ENCODE assay signal across 2 cellular contexts in the genomic region with DNA sequence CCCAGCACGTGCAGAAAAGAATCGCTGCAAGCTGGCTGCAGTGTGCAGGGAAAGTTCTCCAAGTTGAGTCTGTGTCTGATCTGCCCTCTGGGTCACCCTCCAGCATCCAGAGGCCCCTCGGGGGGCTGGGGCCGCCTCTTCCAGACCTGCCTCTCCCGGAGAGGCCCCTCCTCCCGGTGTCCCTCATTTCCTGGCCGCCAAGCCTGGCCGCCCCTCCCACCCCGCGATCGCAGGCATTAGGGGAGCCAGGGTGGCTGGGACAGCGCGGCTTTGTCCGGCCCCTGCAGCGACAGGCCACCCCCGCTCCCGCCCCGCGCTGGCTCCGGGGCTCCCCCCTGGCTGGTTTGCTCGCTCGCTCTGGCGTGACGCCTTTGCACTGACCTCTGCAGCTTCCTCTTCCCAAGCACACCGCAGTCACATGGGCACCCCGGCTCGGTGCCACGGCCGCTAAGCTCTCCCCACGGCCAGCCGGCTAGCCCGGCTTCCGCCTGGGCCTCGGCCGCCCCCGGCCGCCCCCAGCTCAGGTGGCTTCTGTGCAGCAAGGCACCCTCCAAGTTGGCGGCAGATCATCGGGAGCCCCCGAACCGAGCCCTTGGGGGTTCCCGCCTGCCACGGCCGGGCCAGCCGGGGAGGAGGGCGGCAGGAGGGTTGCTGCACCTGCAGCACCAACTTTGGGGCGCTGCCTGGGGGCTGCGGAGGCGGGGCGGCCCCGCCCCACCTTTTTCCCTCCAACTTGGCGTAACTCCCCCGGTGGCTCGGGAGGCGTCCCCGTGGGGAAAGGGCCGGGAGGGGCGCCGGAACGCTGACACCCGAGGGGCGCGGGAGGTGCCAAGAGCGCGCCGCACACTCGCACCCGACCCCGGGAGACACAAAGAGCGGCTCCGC.
A peak's percentile ranks its signal among the peaks of the same experiment; 100 is the strongest.
TF ChIP-seq lines count a peak whose summit lies in the region.

No MANE protein-coding gene starts in this region.

TF ChIP-seq in WTC11, 78 proteins besides CTCF, POLR2A, EP300 and RAD21 (continued from another document and continues in another):
- no peak for TF ChIP-seq TCF7 (CRISPR knock-in tag; IDR thresholded peaks at IDR 0.05; ENCODE audit: low read depth)
- TF ChIP-seq, protein P1, sequence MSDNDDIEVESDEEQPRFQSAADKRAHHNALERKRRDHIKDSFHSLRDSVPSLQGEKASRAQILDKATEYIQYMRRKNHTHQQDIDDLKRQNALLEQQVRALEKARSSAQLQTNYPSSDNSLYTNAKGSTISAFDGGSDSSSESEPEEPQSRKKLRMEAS (CRISPR knock-in tag; IDR thresholded peaks at IDR 0.05) = peak; percentile 63; the same call in 1 of the 2 replicates
- TF ChIP-seq, protein P2, sequence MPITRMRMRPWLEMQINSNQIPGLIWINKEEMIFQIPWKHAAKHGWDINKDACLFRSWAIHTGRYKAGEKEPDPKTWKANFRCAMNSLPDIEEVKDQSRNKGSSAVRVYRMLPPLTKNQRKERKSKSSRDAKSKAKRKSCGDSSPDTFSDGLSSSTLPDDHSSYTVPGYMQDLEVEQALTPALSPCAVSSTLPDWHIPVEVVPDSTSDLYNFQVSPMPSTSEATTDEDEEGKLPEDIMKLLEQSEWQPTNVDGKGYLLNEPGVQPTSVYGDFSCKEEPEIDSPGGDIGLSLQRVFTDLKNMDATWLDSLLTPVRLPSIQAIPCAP (CRISPR knock-in tag; IDR thresholded peaks at IDR 0.05) = no peak
- TF ChIP-seq PRRX2 (CRISPR knock-in tag; IDR thresholded peaks at IDR 0.05) = no peak
- no peak for TF ChIP-seq ESRRA (CRISPR knock-in tag; IDR thresholded peaks at IDR 0.05; ENCODE audit: borderline replicate concordance)
- no peak for TF ChIP-seq ZNF671 (CRISPR knock-in tag; IDR thresholded peaks at IDR 0.05)
- TF ChIP-seq SP1 (CRISPR knock-in tag; conservative IDR thresholded peaks at IDR 0.05) = 0 out of 2 replicates have a peak, but pooled peaks have one; percentile 14
- TF ChIP-seq FOXJ3 (CRISPR knock-in tag; IDR thresholded peaks at IDR 0.05; ENCODE audit: borderline replicate concordance) = no peak
- no peak for TF ChIP-seq SMAD4 (CRISPR knock-in tag; IDR thresholded peaks at IDR 0.05)
- TF ChIP-seq, protein P3, sequence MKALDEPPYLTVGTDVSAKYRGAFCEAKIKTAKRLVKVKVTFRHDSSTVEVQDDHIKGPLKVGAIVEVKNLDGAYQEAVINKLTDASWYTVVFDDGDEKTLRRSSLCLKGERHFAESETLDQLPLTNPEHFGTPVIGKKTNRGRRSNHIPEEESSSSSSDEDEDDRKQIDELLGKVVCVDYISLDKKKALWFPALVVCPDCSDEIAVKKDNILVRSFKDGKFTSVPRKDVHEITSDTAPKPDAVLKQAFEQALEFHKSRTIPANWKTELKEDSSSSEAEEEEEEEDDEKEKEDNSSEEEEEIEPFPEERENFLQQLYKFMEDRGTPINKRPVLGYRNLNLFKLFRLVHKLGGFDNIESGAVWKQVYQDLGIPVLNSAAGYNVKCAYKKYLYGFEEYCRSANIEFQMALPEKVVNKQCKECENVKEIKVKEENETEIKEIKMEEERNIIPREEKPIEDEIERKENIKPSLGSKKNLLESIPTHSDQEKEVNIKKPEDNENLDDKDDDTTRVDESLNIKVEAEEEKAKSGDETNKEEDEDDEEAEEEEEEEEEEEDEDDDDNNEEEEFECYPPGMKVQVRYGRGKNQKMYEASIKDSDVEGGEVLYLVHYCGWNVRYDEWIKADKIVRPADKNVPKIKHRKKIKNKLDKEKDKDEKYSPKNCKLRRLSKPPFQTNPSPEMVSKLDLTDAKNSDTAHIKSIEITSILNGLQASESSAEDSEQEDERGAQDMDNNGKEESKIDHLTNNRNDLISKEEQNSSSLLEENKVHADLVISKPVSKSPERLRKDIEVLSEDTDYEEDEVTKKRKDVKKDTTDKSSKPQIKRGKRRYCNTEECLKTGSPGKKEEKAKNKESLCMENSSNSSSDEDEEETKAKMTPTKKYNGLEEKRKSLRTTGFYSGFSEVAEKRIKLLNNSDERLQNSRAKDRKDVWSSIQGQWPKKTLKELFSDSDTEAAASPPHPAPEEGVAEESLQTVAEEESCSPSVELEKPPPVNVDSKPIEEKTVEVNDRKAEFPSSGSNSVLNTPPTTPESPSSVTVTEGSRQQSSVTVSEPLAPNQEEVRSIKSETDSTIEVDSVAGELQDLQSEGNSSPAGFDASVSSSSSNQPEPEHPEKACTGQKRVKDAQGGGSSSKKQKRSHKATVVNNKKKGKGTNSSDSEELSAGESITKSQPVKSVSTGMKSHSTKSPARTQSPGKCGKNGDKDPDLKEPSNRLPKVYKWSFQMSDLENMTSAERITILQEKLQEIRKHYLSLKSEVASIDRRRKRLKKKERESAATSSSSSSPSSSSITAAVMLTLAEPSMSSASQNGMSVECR (CRISPR knock-in tag; IDR thresholded peaks at IDR 0.05; ENCODE audit: borderline replicate concordance) = no peak; the same call in 1 of the 2 replicates
- no peak for TF ChIP-seq GTF2I (CRISPR knock-in tag; conservative IDR thresholded peaks at IDR 0.05)
- peak; percentile 11; the same call in 1 of the 2 replicates for TF ChIP-seq GABPB1 (CRISPR knock-in tag; IDR thresholded peaks at IDR 0.05)
- TF ChIP-seq, protein P4, sequence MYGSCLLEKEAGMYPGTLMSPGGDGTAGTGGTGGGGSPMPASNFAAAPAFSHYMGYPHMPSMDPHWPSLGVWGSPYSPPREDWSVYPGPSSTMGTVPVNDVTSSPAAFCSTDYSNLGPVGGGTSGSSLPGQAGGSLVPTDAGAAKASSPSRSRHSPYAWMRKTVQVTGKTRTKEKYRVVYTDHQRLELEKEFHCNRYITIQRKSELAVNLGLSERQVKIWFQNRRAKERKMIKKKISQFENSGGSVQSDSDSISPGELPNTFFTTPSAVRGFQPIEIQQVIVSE (CRISPR knock-in tag; IDR thresholded peaks at IDR 0.05; ENCODE audit: borderline replicate concordance) = no peak
- no peak for TF ChIP-seq TEAD1 (CRISPR knock-in tag; IDR thresholded peaks at IDR 0.05)
- TF ChIP-seq, protein P5, sequence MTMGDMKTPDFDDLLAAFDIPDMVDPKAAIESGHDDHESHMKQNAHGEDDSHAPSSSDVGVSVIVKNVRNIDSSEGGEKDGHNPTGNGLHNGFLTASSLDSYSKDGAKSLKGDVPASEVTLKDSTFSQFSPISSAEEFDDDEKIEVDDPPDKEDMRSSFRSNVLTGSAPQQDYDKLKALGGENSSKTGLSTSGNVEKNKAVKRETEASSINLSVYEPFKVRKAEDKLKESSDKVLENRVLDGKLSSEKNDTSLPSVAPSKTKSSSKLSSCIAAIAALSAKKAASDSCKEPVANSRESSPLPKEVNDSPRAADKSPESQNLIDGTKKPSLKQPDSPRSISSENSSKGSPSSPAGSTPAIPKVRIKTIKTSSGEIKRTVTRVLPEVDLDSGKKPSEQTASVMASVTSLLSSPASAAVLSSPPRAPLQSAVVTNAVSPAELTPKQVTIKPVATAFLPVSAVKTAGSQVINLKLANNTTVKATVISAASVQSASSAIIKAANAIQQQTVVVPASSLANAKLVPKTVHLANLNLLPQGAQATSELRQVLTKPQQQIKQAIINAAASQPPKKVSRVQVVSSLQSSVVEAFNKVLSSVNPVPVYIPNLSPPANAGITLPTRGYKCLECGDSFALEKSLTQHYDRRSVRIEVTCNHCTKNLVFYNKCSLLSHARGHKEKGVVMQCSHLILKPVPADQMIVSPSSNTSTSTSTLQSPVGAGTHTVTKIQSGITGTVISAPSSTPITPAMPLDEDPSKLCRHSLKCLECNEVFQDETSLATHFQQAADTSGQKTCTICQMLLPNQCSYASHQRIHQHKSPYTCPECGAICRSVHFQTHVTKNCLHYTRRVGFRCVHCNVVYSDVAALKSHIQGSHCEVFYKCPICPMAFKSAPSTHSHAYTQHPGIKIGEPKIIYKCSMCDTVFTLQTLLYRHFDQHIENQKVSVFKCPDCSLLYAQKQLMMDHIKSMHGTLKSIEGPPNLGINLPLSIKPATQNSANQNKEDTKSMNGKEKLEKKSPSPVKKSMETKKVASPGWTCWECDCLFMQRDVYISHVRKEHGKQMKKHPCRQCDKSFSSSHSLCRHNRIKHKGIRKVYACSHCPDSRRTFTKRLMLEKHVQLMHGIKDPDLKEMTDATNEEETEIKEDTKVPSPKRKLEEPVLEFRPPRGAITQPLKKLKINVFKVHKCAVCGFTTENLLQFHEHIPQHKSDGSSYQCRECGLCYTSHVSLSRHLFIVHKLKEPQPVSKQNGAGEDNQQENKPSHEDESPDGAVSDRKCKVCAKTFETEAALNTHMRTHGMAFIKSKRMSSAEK (CRISPR knock-in tag; IDR thresholded peaks at IDR 0.05; ENCODE audit: borderline replicate concordance) = no peak

TF ChIP-seq in HepG2, 621 proteins besides CTCF, POLR2A, EP300 and RAD21 (continued from another document and continues in another):
- TF ChIP-seq, protein P6, sequence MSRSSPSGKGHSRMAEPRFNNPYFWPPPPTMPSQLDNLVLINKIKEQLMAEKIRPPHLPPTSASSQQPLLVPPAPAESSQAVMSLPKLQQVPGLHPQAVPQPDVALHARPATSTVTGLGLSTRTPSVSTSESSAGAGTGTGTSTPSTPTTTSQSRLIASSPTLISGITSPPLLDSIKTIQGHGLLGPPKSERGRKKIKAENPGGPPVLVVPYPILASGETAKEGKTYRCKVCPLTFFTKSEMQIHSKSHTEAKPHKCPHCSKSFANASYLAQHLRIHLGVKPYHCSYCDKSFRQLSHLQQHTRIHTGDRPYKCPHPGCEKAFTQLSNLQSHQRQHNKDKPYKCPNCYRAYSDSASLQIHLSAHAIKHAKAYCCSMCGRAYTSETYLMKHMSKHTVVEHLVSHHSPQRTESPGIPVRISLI (CRISPR knock-in tag; IDR thresholded peaks at IDR 0.05; ENCODE audit: borderline replicate concordance) = peak; percentile 55
- no peak for TF ChIP-seq ZC3H4 (CRISPR knock-in tag; IDR thresholded peaks at IDR 0.05; ENCODE audit: borderline replicate concordance)
- TF ChIP-seq NR2F2 (IDR thresholded peaks at IDR 0.05; ENCODE audit: borderline replicate concordance, low read depth) = 0 out of 2 replicates have a peak, but pooled peaks have one; percentile 8
- TF ChIP-seq PAWR (CRISPR knock-in tag; IDR thresholded peaks at IDR 0.05; ENCODE audit: borderline replicate concordance) = peak; percentile 98
- no peak for TF ChIP-seq ZKSCAN5 (CRISPR knock-in tag; IDR thresholded peaks at IDR 0.05)
- 0 out of 2 replicates have a peak, but pooled peaks have one; percentile 59 for TF ChIP-seq ZNF83 (CRISPR knock-in tag; IDR thresholded peaks at IDR 0.05; ENCODE audit: borderline replicate concordance)
- TF ChIP-seq ZNF782 (CRISPR knock-in tag; IDR thresholded peaks at IDR 0.05; ENCODE audit: borderline replicate concordance) = peak; percentile 87
- TF ChIP-seq, protein P7, sequence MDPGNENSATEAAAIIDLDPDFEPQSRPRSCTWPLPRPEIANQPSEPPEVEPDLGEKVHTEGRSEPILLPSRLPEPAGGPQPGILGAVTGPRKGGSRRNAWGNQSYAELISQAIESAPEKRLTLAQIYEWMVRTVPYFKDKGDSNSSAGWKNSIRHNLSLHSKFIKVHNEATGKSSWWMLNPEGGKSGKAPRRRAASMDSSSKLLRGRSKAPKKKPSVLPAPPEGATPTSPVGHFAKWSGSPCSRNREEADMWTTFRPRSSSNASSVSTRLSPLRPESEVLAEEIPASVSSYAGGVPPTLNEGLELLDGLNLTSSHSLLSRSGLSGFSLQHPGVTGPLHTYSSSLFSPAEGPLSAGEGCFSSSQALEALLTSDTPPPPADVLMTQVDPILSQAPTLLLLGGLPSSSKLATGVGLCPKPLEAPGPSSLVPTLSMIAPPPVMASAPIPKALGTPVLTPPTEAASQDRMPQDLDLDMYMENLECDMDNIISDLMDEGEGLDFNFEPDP (CRISPR knock-in tag; conservative IDR thresholded peaks at IDR 0.05) = peak; percentile 92; the same call in 1 of the 2 replicates
- TF ChIP-seq, protein P8, sequence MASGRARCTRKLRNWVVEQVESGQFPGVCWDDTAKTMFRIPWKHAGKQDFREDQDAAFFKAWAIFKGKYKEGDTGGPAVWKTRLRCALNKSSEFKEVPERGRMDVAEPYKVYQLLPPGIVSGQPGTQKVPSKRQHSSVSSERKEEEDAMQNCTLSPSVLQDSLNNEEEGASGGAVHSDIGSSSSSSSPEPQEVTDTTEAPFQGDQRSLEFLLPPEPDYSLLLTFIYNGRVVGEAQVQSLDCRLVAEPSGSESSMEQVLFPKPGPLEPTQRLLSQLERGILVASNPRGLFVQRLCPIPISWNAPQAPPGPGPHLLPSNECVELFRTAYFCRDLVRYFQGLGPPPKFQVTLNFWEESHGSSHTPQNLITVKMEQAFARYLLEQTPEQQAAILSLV (CRISPR knock-in tag; IDR thresholded peaks at IDR 0.05; ENCODE audit: borderline replicate concordance) = peak; percentile 89
- no peak for TF ChIP-seq ZNF713 (CRISPR knock-in tag; IDR thresholded peaks at IDR 0.05)
- TF ChIP-seq THYN1 (CRISPR knock-in tag; IDR thresholded peaks at IDR 0.05; ENCODE audit: borderline replicate concordance, low read depth) = no peak
- TF ChIP-seq ZNF383 (CRISPR knock-in tag; IDR thresholded peaks at IDR 0.05; ENCODE audit: borderline replicate concordance) = no peak; the same call in 1 of the 2 replicates
- peak; percentile 56 for TF ChIP-seq RXRB (CRISPR knock-in tag; IDR thresholded peaks at IDR 0.05; ENCODE audit: borderline replicate concordance)
- TF ChIP-seq ZNF138 (CRISPR knock-in tag; IDR thresholded peaks at IDR 0.05; ENCODE audit: low read depth) = no peak
- TF ChIP-seq, protein P9, sequence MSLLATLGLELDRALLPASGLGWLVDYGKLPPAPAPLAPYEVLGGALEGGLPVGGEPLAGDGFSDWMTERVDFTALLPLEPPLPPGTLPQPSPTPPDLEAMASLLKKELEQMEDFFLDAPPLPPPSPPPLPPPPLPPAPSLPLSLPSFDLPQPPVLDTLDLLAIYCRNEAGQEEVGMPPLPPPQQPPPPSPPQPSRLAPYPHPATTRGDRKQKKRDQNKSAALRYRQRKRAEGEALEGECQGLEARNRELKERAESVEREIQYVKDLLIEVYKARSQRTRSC (CRISPR knock-in tag; IDR thresholded peaks at IDR 0.05; ENCODE audit: low read depth) = peak; percentile 89; the same call in 1 of the 2 replicates
- TF ChIP-seq, protein P10, sequence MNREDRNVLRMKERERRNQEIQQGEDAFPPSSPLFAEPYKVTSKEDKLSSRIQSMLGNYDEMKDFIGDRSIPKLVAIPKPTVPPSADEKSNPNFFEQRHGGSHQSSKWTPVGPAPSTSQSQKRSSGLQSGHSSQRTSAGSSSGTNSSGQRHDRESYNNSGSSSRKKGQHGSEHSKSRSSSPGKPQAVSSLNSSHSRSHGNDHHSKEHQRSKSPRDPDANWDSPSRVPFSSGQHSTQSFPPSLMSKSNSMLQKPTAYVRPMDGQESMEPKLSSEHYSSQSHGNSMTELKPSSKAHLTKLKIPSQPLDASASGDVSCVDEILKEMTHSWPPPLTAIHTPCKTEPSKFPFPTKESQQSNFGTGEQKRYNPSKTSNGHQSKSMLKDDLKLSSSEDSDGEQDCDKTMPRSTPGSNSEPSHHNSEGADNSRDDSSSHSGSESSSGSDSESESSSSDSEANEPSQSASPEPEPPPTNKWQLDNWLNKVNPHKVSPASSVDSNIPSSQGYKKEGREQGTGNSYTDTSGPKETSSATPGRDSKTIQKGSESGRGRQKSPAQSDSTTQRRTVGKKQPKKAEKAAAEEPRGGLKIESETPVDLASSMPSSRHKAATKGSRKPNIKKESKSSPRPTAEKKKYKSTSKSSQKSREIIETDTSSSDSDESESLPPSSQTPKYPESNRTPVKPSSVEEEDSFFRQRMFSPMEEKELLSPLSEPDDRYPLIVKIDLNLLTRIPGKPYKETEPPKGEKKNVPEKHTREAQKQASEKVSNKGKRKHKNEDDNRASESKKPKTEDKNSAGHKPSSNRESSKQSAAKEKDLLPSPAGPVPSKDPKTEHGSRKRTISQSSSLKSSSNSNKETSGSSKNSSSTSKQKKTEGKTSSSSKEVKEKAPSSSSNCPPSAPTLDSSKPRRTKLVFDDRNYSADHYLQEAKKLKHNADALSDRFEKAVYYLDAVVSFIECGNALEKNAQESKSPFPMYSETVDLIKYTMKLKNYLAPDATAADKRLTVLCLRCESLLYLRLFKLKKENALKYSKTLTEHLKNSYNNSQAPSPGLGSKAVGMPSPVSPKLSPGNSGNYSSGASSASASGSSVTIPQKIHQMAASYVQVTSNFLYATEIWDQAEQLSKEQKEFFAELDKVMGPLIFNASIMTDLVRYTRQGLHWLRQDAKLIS (CRISPR knock-in tag; IDR thresholded peaks at IDR 0.05) = no peak
- no peak for TF ChIP-seq CEBPB (IDR thresholded peaks at IDR 0.05; ENCODE audit: borderline replicate concordance, low read depth, low read length)
- no peak for TF ChIP-seq ZNF354B (CRISPR knock-in tag; IDR thresholded peaks at IDR 0.05)
- peak; percentile 77 for TF ChIP-seq ZNF777 (CRISPR knock-in tag; IDR thresholded peaks at IDR 0.05)
- peak; percentile 42 for TF ChIP-seq SKI (IDR thresholded peaks at IDR 0.05; ENCODE audit: partially characterized antibody)
- TF ChIP-seq ZSCAN21 (CRISPR knock-in tag; IDR thresholded peaks at IDR 0.05; ENCODE audit: borderline replicate concordance) = no peak
